In the genomic region with DNA sequence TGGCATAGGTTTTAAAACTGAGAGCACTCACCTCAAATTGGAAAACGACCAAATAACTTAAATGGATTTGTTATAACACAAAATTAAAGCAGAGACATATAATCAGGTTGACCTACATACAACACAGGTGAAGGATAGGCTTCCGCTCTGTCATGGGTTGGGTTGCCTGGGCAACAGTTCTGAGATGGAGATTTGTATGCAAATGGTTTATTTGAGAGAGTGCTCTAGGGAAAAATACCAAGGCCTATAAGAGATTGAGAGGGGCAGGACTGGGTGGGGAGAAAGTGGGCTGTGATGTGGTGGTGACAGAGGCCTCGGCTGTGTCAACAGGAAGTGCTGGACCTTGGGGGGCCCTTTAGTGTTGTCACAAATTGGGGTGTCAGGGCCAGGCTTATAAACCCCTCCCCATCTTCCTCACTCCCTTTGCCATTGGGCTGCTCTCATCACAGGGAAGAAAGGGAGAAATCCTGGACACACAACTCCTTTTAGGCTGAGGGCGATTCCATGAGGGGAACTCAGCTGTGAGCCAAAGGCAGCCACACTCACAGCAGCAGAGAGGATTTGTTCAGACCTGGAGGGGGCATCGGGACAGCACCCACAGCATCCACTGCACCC, we compare ENCODE assay signal across 27 cellular contexts.
"Had no signal": no experiment of that assay in that cellular context is flagged by ENCODE, and none has a peak within 500 bp of the region (broad histone marks: within the 10 kb centered on the region; RNA-seq: fewer than 3 reads in every experiment).

No MANE protein-coding gene starts in this region.

- H3K36me3 ChIP-seq: brain microvascular endothelial cell, gastroesophageal sphincter, lower lobe of right lung, ovary, right lobe of liver, upper lobe of left lung, vagina had no signal

- H3K36me3 Mint-ChIP-seq: immature natural killer cell; stimulated activated effector memory CD8-positive, alpha-beta T cell treated with anti-CD3 and anti-CD28 coated beads, Interleukin-12 subunit alpha, Interleukin-12 subunit beta, amount 100 ng/mL, for 72 hours had no signal

- H3K27ac Mint-ChIP-seq: effector memory CD8-positive, alpha-beta T cell; immature natural killer cell; nephron; progenitor cell of endocrine pancreas; stimulated activated effector memory CD8-positive, alpha-beta T cell treated with anti-CD3 and anti-CD28 coated beads, Interleukin-12 subunit alpha, Interleukin-12 subunit beta, amount 100 ng/mL, for 72 hours; stimulated activated naive CD8-positive, alpha-beta T cell treated with anti-CD3 and anti-CD28 coated beads, Interleukin-15, amount 100 ng/mL, for 72 hours; T-helper 2 cell treated with Interferon-gamma antibody and Interleukin-4, amounts not matched to agents 5 μg/mL and 100 μg/mL, for 36 hours had no signal

- H3K4me3 Mint-ChIP-seq: effector memory CD8-positive, alpha-beta T cell; immature natural killer cell; nephron; stimulated activated effector memory CD8-positive, alpha-beta T cell treated with anti-CD3 and anti-CD28 coated beads, Interleukin-12 subunit alpha, Interleukin-12 subunit beta, amount 100 ng/mL, for 72 hours; stimulated activated naive CD8-positive, alpha-beta T cell treated with anti-CD3 and anti-CD28 coated beads, Interleukin-15, amount 100 ng/mL, for 72 hours; T-helper 2 cell treated with Interferon-gamma antibody and Interleukin-4, amounts not matched to agents 5 μg/mL and 100 μg/mL, for 36 hours had no signal

- H3K27ac ChIP-seq: brain microvascular endothelial cell, gastroesophageal sphincter, lower lobe of right lung, ovary, right lobe of liver, upper lobe of left lung, vagina had no signal

- H3K4me1 ChIP-seq: gastroesophageal sphincter, lower lobe of right lung, right lobe of liver, upper lobe of left lung, vagina had no signal

- H3K9me3 Mint-ChIP-seq: effector memory CD8-positive, alpha-beta T cell; stimulated activated effector memory CD8-positive, alpha-beta T cell treated with anti-CD3 and anti-CD28 coated beads, Interleukin-12 subunit alpha, Interleukin-12 subunit beta, amount 100 ng/mL, for 72 hours; stimulated activated naive CD8-positive, alpha-beta T cell treated with anti-CD3 and anti-CD28 coated beads, Interleukin-15, amount 100 ng/mL, for 72 hours; T-helper 2 cell treated with Interferon-gamma antibody and Interleukin-4, amounts not matched to agents 5 μg/mL and 100 μg/mL, for 36 hours had no signal

- H3K4me1 Mint-ChIP-seq: immature natural killer cell; nephron; stimulated activated effector memory CD8-positive, alpha-beta T cell treated with anti-CD3 and anti-CD28 coated beads, Interleukin-12 subunit alpha, Interleukin-12 subunit beta, amount 100 ng/mL, for 72 hours; stimulated activated naive CD8-positive, alpha-beta T cell treated with anti-CD3 and anti-CD28 coated beads, Interleukin-15, amount 100 ng/mL, for 72 hours had no signal

- H3K4me3 ChIP-seq: gastroesophageal sphincter, lower lobe of right lung, ovary, right lobe of liver, upper lobe of left lung, vagina had no signal

- H3K9me3 ChIP-seq: gastroesophageal sphincter, lower lobe of right lung, ovary, right lobe of liver, upper lobe of left lung, vagina had no signal

- H3K27me3 ChIP-seq: brain microvascular endothelial cell, ovary, right lobe of liver, upper lobe of left lung, vagina had no signal

- ATAC-seq: effector memory CD8-positive, alpha-beta T cell; gastroesophageal sphincter; left lobe of liver; lower lobe of right lung; right lobe of liver; stimulated activated effector memory CD8-positive, alpha-beta T cell treated with anti-CD3 and anti-CD28 coated beads, Interleukin-12 subunit alpha, Interleukin-12 subunit beta, amount 100 ng/mL, for 72 hours; stimulated activated naive CD8-positive, alpha-beta T cell treated with anti-CD3 and anti-CD28 coated beads, Interleukin-15, amount 100 ng/mL, for 72 hours had no signal

- DNase-seq: activated CD4-positive, alpha-beta T cell treated with anti-CD3 and anti-CD28 coated beads for 4 hours; activated CD4-positive, alpha-beta T cell treated with anti-CD3 and anti-CD28 coated beads, Interleukin-2, amount 50 U/mL, for 4 hours; activated CD8-positive, alpha-beta memory T cell treated with anti-CD3 and anti-CD28 coated beads for 24 hours; activated gamma-delta T cell; activated naive CD4-positive, alpha-beta T cell treated with anti-CD3 and anti-CD28 coated beads, Interleukin-2, amount 50 U/mL, for 16 hours; amniotic stem cell; brain microvascular endothelial cell; cortex of kidney; effector memory CD8-positive, alpha-beta T cell; hippocampal formation; immature natural killer cell; kidney glomerular epithelial cell; lower lobe of right lung; ovary; right lobe of liver; stimulated activated CD4-positive, alpha-beta T cell treated with anti-CD3 and anti-CD28 coated beads, Interleukin-4, amount 100 ng/mL, for 24 hours; stimulated activated naive CD8-positive, alpha-beta T cell treated with anti-CD3 and anti-CD28 coated beads, Interleukin-15, amount 100 ng/mL, for 72 hours; substantia nigra; T-helper 1 cell; upper lobe of left lung had no signal
